In genomic region chr2:224969095-224969494, GRCh38 we compare ENCODE assay signal across 21 cellular contexts.
A peak's percentile ranks its signal among the peaks of the same experiment; 100 is the strongest.
DNase-seq lines count a peak whose midpoint lies in the region; ATAC-seq, FAIRE-seq and TF ChIP-seq lines count a peak whose summit lies in the region.
"Had no signal": no experiment of that assay in that cellular context is flagged by ENCODE, and none has a peak within 500 bp of the region (broad histone marks: within the 10 kb centered on the region; RNA-seq: fewer than 3 reads in every experiment).

No MANE protein-coding gene starts in this region.

- in situ Hi-C loops in GM12878 (cut with MboI) = no loop called here

- POLR2A ChIA-PET in activated CD4-positive, alpha-beta memory T cell treated with anti-CD3 and anti-CD28 coated beads for 36 hours (lab: Charles Lee) = no interaction called here
- POLR2A ChIA-PET in activated CD4-positive, alpha-beta memory T cell treated with anti-CD3 and anti-CD28 coated beads, Interleukin-2, amount 10 ng/mL, durations not matched to agents 7 days and 5 days (lab: Charles Lee) = interaction anchor here (1.0 to 1.1 kb wide), 2 partner anchors 25 to 30 kb away, joined by 3 read pairs; no protein-coding TSS in a partner anchor
- POLR2A ChIA-PET in GM12878 (lab: Charles Lee) = interaction anchor here (0.6 to 1.2 kb wide), 4 partner anchors 12 to 74 kb away, joined by 3 to 6 read pairs (median 3); no protein-coding TSS in a partner anchor
- POLR2A ChIA-PET in RWPE1 (lab: Yijun Ruan, JAX; ENCODE audit: low non-redundant PET) = no interaction called here

- no peaks in the 10 kb centered on the region for H3K36me3 ChIP-seq in MM.1S (replicated peaks; ENCODE audit: insufficient read depth, low read length)
- no peaks in the 10 kb centered on the region; a peak in 1 of 4 replicates for H3K36me3 ChIP-seq in GM12878 (ENCODE audit: control insufficient read depth in 2 of 2, insufficient read depth in 2 of 2, low read length in 1 of 2)
- H3K36me3 ChIP-seq: heart right ventricle, upper lobe of left lung had no signal

- H3K4me2 ChIP-seq in MM.1S (ENCODE audit: low read depth, low read length) (peak overlapping the region; percentile 91; the same call in 1 of the 2 replicates), GM12878 (ENCODE audit: control insufficient read depth, insufficient read depth) (peak overlapping the region; percentile 81; the same call in 1 of the 2 replicates)
- H3K4me2 ChIP-seq: A549, smooth muscle cell had no signal

- no peak for ATAC-seq in GM12878
- ATAC-seq in stimulated activated naive CD8-positive, alpha-beta T cell treated with anti-CD3 and anti-CD28 coated beads, Interleukin-15, Interleukin-2, amounts not matched to agents 100 U/mL and 50 U/mL, for 24 hours = peak; percentile 77
- no peak for ATAC-seq in GM18520 (IDR thresholded peaks at IDR 0.05; ENCODE audit: unreplicated experiment)
- no peak for ATAC-seq in HG02981 (IDR thresholded peaks at IDR 0.05; ENCODE audit: unreplicated experiment)
- ATAC-seq: A549, heart right ventricle, psoas muscle had no signal

- TF ChIP-seq CTCF in MM.1S (IDR thresholded peaks at IDR 0.05; ENCODE audit: low read length) = no peak
- TF ChIP-seq CTCF in GM12878 (IDR thresholded peaks at IDR 0.05 in 2 of 3, conservative IDR thresholded peaks at IDR 0.05 in 1 of 3; ENCODE audit: control insufficient read depth in 2 of 3, extremely low read depth in 1 of 3, insufficient read depth in 1 of 3, low read depth in 3 of 3, low read length in 3 of 3) = no peak
- TF ChIP-seq CTCF in RWPE1 (conservative IDR thresholded peaks at IDR 0.05; ENCODE audit: low read depth) = no peak

- no peak for DNase-seq in activated CD4-positive, alpha-beta memory T cell treated with anti-CD3 and anti-CD28 coated beads for 36 hours
- DNase-seq in activated CD4-positive, alpha-beta memory T cell treated with anti-CD3 and anti-CD28 coated beads, Interleukin-2, amount 10 ng/mL, durations not matched to agents 7 days and 5 days = no peak
- DNase-seq in MM.1S (no peak), GM12878 (ENCODE audit: low read depth, low spot score) (no peak), RWPE1 (ENCODE audit: low spot score) (no peak)
- DNase-seq in stimulated activated naive CD8-positive, alpha-beta T cell treated with anti-CD3 and anti-CD28 coated beads, Interleukin-15, Interleukin-2, amounts not matched to agents 100 U/mL and 50 U/mL, for 24 hours = no peak
- DNase-seq: endodermal cell, heart right ventricle, NCI-H187, nephron progenitor cell, psoas muscle, SHP77 treated with DMSO at 0.1 percent for 48 hours, upper lobe of left lung had no signal

- WGBS in GM12878 (ENCODE audit: insufficient coverage, insufficient replicate concordance, low lambda C conversion rate, missing lambda C conversion rate) = 41% methylated on average over 5 of the region's 5 CpGs

- H3K79me2 ChIP-seq in MM.1S (ENCODE audit: low read length) = peaks cover 68% of the 10 kb centered on the region
- peaks cover 9% of the 10 kb centered on the region for H3K79me2 ChIP-seq in GM12878 (ENCODE audit: control insufficient read depth, insufficient read depth, low read length)

- intact Hi-C loops in activated CD4-positive, alpha-beta memory T cell treated with anti-CD3 and anti-CD28 coated beads for 36 hours (cut with micrococcal nuclease) = loop anchor here (1.0 to 2.0 kb wide), 5 partner anchors 12 to 44 kb away; no protein-coding TSS in a partner anchor
- intact Hi-C loops in GM12878 (cut with micrococcal nuclease; ENCODE audit: unreplicated experiment) = no loop called here

- H3K27ac ChIP-seq in MM.1S (ENCODE audit: low read length) (peak overlapping the region; percentile 71; the same call in 1 of the 2 replicates), GM12878 (ENCODE audit: control insufficient read depth, insufficient read depth) (no peak overlapping the region; the same call in 1 of the 2 replicates), RWPE1 (no peak overlapping the region)
- H3K27ac ChIP-seq: A549, psoas muscle, upper lobe of left lung had no signal

- RAD21 ChIA-PET in GM12878 (lab: Charles Lee; ENCODE audit: unreplicated experiment) = interaction anchor here (1.1 kb wide), 1 partner anchor 23 kb away, joined by 3 read pairs; no protein-coding TSS in a partner anchor

- SMC1A ChIA-PET in GM12878 (lab: Charles Lee; ENCODE audit: uncharacterized antibody, unreplicated experiment) = interaction anchor here (1.3 to 2.3 kb wide), 6 partner anchors 10 to 84 kb away, joined by 3 to 7 read pairs (median 4); no protein-coding TSS in a partner anchor

- H3K9me2 ChIP-seq in MM.1S (replicated peaks; ENCODE audit: insufficient read depth, low read length) = no peaks in the 10 kb centered on the region

- no peak for TF ChIP-seq EP300 in GM12878 (IDR thresholded peaks at IDR 0.05; ENCODE audit: borderline replicate concordance in 1 of 2, control insufficient read depth in 1 of 2, low read depth in 2 of 2, low read length in 2 of 2)

- peak overlapping the region; percentile 74 for H3K27ac Mint-ChIP-seq in activated CD4-positive, alpha-beta memory T cell treated with anti-CD3 and anti-CD28 coated beads for 36 hours
- H3K27ac Mint-ChIP-seq in activated CD4-positive, alpha-beta memory T cell treated with anti-CD3 and anti-CD28 coated beads, Interleukin-2, amount 10 ng/mL, durations not matched to agents 7 days and 5 days = no peak overlapping the region
- H3K27ac Mint-ChIP-seq: endodermal cell, nephron progenitor cell had no signal

- no peak overlapping the region for H3K4me3 Mint-ChIP-seq in activated CD4-positive, alpha-beta memory T cell treated with anti-CD3 and anti-CD28 coated beads for 36 hours
- H3K4me3 Mint-ChIP-seq in activated CD4-positive, alpha-beta memory T cell treated with anti-CD3 and anti-CD28 coated beads, Interleukin-2, amount 10 ng/mL, durations not matched to agents 7 days and 5 days = no peak overlapping the region
- H3K4me3 Mint-ChIP-seq: CD14-positive monocyte, endodermal cell, nephron progenitor cell had no signal

- TF ChIP-seq POLR2A in GM12878 (IDR thresholded peaks at IDR 0.05; ENCODE audit: low read depth, low read length) = no peak

- no peaks in the 10 kb centered on the region for H3K27me3 Mint-ChIP-seq in activated CD4-positive, alpha-beta memory T cell treated with anti-CD3 and anti-CD28 coated beads for 36 hours
- no peaks in the 10 kb centered on the region for H3K27me3 Mint-ChIP-seq in activated CD4-positive, alpha-beta memory T cell treated with anti-CD3 and anti-CD28 coated beads, Interleukin-2, amount 10 ng/mL, durations not matched to agents 7 days and 5 days

- no peak overlapping the region for H2AFZ ChIP-seq in MM.1S (ENCODE audit: low read length)
- H2AFZ ChIP-seq in GM12878 (ENCODE audit: control insufficient read depth, low read depth, low read length) = no peak overlapping the region

- no TSS peak for BruUV-seq in GM12878 (replicated peaks; lab: Mats Ljungman, UMichigan)

- CTCF ChIA-PET in activated CD4-positive, alpha-beta memory T cell treated with anti-CD3 and anti-CD28 coated beads for 36 hours (lab: Charles Lee) = interaction anchor here (0.9 kb wide), 2 partner anchors 22 to 24 kb away, joined by 3 read pairs; no protein-coding TSS in a partner anchor
- CTCF ChIA-PET in activated CD4-positive, alpha-beta memory T cell treated with anti-CD3 and anti-CD28 coated beads, Interleukin-2, amount 10 ng/mL, durations not matched to agents 7 days and 5 days (lab: Charles Lee) = no interaction called here
- CTCF ChIA-PET in GM12878 (lab: Yijun Ruan, JAX) (interaction anchor here (0.5 to 1.8 kb wide), 3 partner anchors 10 to 64 kb away, joined by 3 to 5 read pairs (median 3); no protein-coding TSS in a partner anchor), RWPE1 (lab: Yijun Ruan, JAX) (no interaction called here)

- H3K4me1 Mint-ChIP-seq in activated CD4-positive, alpha-beta memory T cell treated with anti-CD3 and anti-CD28 coated beads for 36 hours (ENCODE audit: low read depth) = peaks cover 63% of the 10 kb centered on the region
- H3K4me1 Mint-ChIP-seq in activated CD4-positive, alpha-beta memory T cell treated with anti-CD3 and anti-CD28 coated beads, Interleukin-2, amount 10 ng/mL, durations not matched to agents 7 days and 5 days = peaks cover 55% of the 10 kb centered on the region
- H3K4me1 Mint-ChIP-seq: nephron progenitor cell had no signal

- peaks cover 6% of the 10 kb centered on the region for H3K36me3 Mint-ChIP-seq in activated CD4-positive, alpha-beta memory T cell treated with anti-CD3 and anti-CD28 coated beads for 36 hours
- H3K36me3 Mint-ChIP-seq in activated CD4-positive, alpha-beta memory T cell treated with anti-CD3 and anti-CD28 coated beads, Interleukin-2, amount 10 ng/mL, durations not matched to agents 7 days and 5 days (ENCODE audit: low read depth) = peaks cover 21% of the 10 kb centered on the region

- peaks cover 14% of the 10 kb centered on the region for H3F3A ChIP-seq in MM.1S (ENCODE audit: insufficient read depth, low read length)

- FAIRE-seq in GM12878 (lab: Jason Lieb, UNC) = no peak
- FAIRE-seq: A549, astrocyte, islet of Langerhans had no signal

- H3K27me3 ChIP-seq in MM.1S (replicated peaks; ENCODE audit: insufficient read depth, low read length) = no peaks in the 10 kb centered on the region
- H3K27me3 ChIP-seq in GM12878 (replicated peaks in 1 of 2; ENCODE audit: control insufficient read depth in 2 of 2, insufficient read depth in 2 of 2, low read length in 1 of 2) = no peaks in the 10 kb centered on the region
- H3K27me3 ChIP-seq: heart right ventricle, upper lobe of left lung had no signal

- H3K9ac ChIP-seq in MM.1S (ENCODE audit: low read length) = no peak overlapping the region
- no peak overlapping the region for H3K9ac ChIP-seq in GM12878 (ENCODE audit: control insufficient read depth, insufficient read depth, low read length)

- H3K9me3 ChIP-seq in MM.1S (replicated peaks; ENCODE audit: insufficient read depth, low read length) (no peaks in the 10 kb centered on the region), GM12878 (replicated peaks; ENCODE audit: control insufficient read depth, insufficient read depth, low read length) (no peaks in the 10 kb centered on the region)
- H3K9me3 ChIP-seq: A549, heart right ventricle, psoas muscle, upper lobe of left lung had no signal

- H4K20me1 ChIP-seq in MM.1S (ENCODE audit: insufficient read depth, low read length) (no peaks in the 10 kb centered on the region), GM12878 (ENCODE audit: control insufficient read depth, insufficient read depth) (no peaks in the 10 kb centered on the region)

- TF ChIP-seq RAD21 in GM12878 (IDR thresholded peaks at IDR 0.05; ENCODE audit: insufficient read depth, low read depth, low read length) = no peak

- no peak overlapping the region for H3K4me3 ChIP-seq in MM.1S (ENCODE audit: low read length)
- 0 out of 2 replicates have a peak overlapping the region, but pooled peaks have one; percentile 16 for H3K4me3 ChIP-seq in GM12878
- H3K4me3 ChIP-seq: A549, heart right ventricle, lung, psoas muscle, smooth muscle cell, upper lobe of left lung had no signal

- H3K4me1 ChIP-seq in MM.1S (ENCODE audit: low read length) = peaks cover 50% of the 10 kb centered on the region
- peaks cover 26% of the 10 kb centered on the region for H3K4me1 ChIP-seq in GM12878 (ENCODE audit: control insufficient read depth, insufficient read depth, low read length)
- H3K4me1 ChIP-seq: upper lobe of left lung had no signal

- H3K9me3 Mint-ChIP-seq in activated CD4-positive, alpha-beta memory T cell treated with anti-CD3 and anti-CD28 coated beads for 36 hours = no peaks in the 10 kb centered on the region
- H3K9me3 Mint-ChIP-seq in activated CD4-positive, alpha-beta memory T cell treated with anti-CD3 and anti-CD28 coated beads, Interleukin-2, amount 10 ng/mL, durations not matched to agents 7 days and 5 days = no peaks in the 10 kb centered on the region
- H3K9me3 Mint-ChIP-seq: CD14-positive monocyte, endodermal cell, nephron progenitor cell had no signal

Comparison
In these comparisons a context has a peak if more than half of its experiments do, and no peak if none do; other contexts are left out.
1. CTCF ChIA-PET loops: an anchor here in activated CD4-positive, alpha-beta memory T cell treated with anti-CD3 and anti-CD28 coated beads for 36 hours (0.9 kb wide) and GM12878 (0.5 to 1.8 kb wide); none called in activated CD4-positive, alpha-beta memory T cell treated with anti-CD3 and anti-CD28 coated beads, Interleukin-2, amount 10 ng/mL, durations not matched to agents 7 days and 5 days and RWPE1.
2. POLR2A ChIA-PET loops: an anchor here in activated CD4-positive, alpha-beta memory T cell treated with anti-CD3 and anti-CD28 coated beads, Interleukin-2, amount 10 ng/mL, durations not matched to agents 7 days and 5 days (1.0 to 1.1 kb wide) and GM12878 (0.6 to 1.2 kb wide); none called in activated CD4-positive, alpha-beta memory T cell treated with anti-CD3 and anti-CD28 coated beads for 36 hours and RWPE1.